In the genomic region with DNA sequence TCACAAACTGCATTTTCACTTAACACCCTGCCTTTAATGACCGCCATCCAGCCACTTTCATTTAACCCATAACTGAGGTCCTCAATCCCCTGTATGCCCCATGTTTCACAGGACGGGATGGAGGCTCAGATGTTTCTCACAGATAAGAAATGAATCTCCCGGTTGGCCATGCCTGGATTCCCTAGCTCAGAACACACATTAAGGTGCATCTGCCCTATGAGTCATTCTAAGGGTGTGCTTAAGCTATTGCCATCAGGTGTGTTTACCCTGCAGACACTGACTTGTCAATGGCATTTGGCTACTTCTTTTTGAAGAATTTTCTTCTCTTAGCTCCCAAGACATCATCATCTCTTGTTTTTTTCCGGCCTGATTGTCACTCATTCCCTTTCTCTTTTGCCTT, we compare ENCODE assay signal across 19 cellular contexts.
"Had no signal": no experiment of that assay in that cellular context is flagged by ENCODE, and none has a peak within 500 bp of the region (broad histone marks: within the 10 kb centered on the region; RNA-seq: fewer than 3 reads in every experiment).

No MANE protein-coding gene starts in this region.

- H3K27me3 ChIP-seq: gastrocnemius medialis, right lobe of liver, suprapubic skin, thyroid gland, upper lobe of left lung, uterus had no signal

- H3K4me1 ChIP-seq: gastrocnemius medialis, psoas muscle, right lobe of liver, thyroid gland, upper lobe of left lung, uterus had no signal

- H3K9me3 ChIP-seq: gastrocnemius medialis, psoas muscle, right lobe of liver, suprapubic skin, thyroid gland, upper lobe of left lung, uterus had no signal

- DNase-seq: gastrocnemius medialis; glutamatergic neuron; immature natural killer cell; left colon; left ventricle myocardium superior; mesendoderm; naive B cell; psoas muscle; retina; right lobe of liver; stimulated activated CD4-positive, alpha-beta T cell treated with anti-CD3 and anti-CD28 coated beads, Interleukin-4, amount 100 ng/mL, for 1 hour; stimulated activated CD8-positive, alpha-beta memory T cell treated with anti-CD3 and anti-CD28 coated beads, Interleukin-4, amount 100 ng/mL, for 48 hours; stimulated activated naive CD8-positive, alpha-beta T cell treated with anti-CD3 and anti-CD28 coated beads, Interleukin-15, Interleukin-2, amounts not matched to agents 100 U/mL and 50 U/mL, for 24 hours; thyroid gland; upper lobe of left lung; uterus had no signal

- ATAC-seq: gastrocnemius medialis; left colon; left ventricle myocardium superior; psoas muscle; right lobe of liver; stimulated activated effector memory CD8-positive, alpha-beta T cell treated with anti-CD3 and anti-CD28 coated beads, Interleukin-12 subunit alpha, Interleukin-12 subunit beta, amount 100 ng/mL, for 72 hours; stimulated activated naive CD8-positive, alpha-beta T cell treated with anti-CD3 and anti-CD28 coated beads, Interleukin-15, Interleukin-2, amounts not matched to agents 100 U/mL and 50 U/mL, for 24 hours had no signal

- H3K27ac ChIP-seq: gastrocnemius medialis, psoas muscle, right lobe of liver, suprapubic skin, thyroid gland, upper lobe of left lung, uterus had no signal

- H3K4me3 ChIP-seq: gastrocnemius medialis, lung, psoas muscle, right lobe of liver, suprapubic skin, thyroid gland, upper lobe of left lung, uterus had no signal

- H3K36me3 ChIP-seq: gastrocnemius medialis, right lobe of liver, suprapubic skin, thyroid gland, upper lobe of left lung, uterus had no signal
